Comparison of ENCODE assay signal across 1 cellular context in the genomic region with DNA sequence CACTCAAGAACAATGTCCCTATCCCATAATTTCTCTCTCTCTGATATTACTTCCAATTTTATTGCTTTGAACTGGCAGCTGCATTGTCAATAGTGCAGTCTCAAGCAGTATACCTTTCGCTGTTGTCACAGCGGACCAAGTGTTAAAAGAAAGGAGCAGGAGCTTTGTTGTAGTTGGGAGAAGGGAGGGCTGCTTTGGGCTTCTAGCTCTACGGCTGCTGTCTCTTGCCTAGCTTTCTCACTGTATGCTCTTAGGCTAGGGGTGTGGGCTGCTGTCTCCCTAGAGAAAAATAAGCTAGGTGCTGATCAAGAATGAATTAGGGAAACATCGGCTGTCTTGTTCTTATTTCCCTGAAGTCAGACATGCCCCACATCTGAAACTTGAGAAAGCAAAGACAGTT.
TF ChIP-seq lines count a peak whose summit lies in the region.

No MANE protein-coding gene starts in this region.

TF ChIP-seq in GM23338, 12 proteins besides CTCF, POLR2A, EP300 and RAD21:
- TF ChIP-seq POLR2AphosphoS5 (IDR thresholded peaks at IDR 0.05; ENCODE audit: low read depth) = no peak
- no peak for TF ChIP-seq EZH2 (IDR thresholded peaks at IDR 0.05; ENCODE audit: low read depth, unreplicated experiment)
- no peak for TF ChIP-seq CREB1 (CRISPR knock-in tag; IDR thresholded peaks at IDR 0.05; ENCODE audit: low read depth)
- no peak for TF ChIP-seq REST (IDR thresholded peaks at IDR 0.05; ENCODE audit: unreplicated experiment)
- TF ChIP-seq EZH2phosphoT487 (IDR thresholded peaks at IDR 0.05; ENCODE audit: unreplicated experiment) = no peak
- TF ChIP-seq, protein P1, sequence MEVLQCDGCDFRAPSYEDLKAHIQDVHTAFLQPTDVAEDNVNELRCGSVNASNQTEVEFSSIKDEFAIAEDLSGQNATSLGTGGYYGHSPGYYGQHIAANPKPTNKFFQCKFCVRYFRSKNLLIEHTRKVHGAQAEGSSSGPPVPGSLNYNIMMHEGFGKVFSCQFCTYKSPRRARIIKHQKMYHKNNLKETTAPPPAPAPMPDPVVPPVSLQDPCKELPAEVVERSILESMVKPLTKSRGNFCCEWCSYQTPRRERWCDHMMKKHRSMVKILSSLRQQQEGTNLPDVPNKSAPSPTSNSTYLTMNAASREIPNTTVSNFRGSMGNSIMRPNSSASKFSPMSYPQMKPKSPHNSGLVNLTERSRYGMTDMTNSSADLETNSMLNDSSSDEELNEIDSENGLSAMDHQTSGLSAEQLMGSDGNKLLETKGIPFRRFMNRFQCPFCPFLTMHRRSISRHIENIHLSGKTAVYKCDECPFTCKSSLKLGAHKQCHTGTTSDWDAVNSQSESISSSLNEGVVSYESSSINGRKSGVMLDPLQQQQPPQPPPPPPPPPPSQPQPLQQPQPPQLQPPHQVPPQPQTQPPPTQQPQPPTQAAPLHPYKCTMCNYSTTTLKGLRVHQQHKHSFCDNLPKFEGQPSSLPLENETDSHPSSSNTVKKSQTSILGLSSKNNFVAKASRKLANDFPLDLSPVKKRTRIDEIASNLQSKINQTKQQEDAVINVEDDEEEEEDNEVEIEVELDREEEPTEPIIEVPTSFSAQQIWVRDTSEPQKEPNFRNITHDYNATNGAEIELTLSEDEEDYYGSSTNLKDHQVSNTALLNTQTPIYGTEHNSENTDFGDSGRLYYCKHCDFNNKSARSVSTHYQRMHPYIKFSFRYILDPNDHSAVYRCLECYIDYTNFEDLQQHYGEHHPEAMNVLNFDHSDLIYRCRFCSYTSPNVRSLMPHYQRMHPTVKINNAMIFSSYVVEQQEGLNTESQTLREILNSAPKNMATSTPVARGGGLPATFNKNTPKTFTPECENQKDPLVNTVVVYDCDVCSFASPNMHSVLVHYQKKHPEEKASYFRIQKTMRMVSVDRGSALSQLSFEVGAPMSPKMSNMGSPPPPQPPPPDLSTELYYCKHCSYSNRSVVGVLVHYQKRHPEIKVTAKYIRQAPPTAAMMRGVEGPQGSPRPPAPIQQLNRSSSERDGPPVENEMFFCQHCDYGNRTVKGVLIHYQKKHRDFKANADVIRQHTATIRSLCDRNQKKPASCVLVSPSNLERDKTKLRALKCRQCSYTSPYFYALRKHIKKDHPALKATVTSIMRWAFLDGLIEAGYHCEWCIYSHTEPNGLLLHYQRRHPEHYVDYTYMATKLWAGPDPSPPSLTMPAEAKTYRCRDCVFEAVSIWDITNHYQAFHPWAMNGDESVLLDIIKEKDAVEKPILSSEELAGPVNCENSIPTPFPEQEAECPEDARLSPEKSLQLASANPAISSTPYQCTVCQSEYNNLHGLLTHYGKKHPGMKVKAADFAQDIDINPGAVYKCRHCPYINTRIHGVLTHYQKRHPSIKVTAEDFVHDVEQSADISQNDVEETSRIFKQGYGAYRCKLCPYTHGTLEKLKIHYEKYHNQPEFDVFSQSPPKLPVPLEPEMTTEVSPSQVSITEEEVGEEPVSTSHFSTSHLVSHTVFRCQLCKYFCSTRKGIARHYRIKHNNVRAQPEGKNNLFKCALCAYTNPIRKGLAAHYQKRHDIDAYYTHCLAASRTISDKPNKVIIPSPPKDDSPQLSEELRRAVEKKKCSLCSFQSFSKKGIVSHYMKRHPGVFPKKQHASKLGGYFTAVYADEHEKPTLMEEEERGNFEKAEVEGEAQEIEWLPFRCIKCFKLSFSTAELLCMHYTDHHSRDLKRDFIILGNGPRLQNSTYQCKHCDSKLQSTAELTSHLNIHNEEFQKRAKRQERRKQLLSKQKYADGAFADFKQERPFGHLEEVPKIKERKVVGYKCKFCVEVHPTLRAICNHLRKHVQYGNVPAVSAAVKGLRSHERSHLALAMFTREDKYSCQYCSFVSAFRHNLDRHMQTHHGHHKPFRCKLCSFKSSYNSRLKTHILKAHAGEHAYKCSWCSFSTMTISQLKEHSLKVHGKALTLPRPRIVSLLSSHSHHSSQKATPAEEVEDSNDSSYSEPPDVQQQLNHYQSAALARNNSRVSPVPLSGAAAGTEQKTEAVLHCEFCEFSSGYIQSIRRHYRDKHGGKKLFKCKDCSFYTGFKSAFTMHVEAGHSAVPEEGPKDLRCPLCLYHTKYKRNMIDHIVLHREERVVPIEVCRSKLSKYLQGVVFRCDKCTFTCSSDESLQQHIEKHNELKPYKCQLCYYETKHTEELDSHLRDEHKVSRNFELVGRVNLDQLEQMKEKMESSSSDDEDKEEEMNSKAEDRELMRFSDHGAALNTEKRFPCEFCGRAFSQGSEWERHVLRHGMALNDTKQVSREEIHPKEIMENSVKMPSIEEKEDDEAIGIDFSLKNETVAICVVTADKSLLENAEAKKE (CRISPR knock-in tag; IDR thresholded peaks at IDR 0.05) = no peak
- no peak for TF ChIP-seq ZNF331 (CRISPR knock-in tag; IDR thresholded peaks at IDR 0.05; ENCODE audit: low read depth)
- TF ChIP-seq ZNF114 (CRISPR knock-in tag; IDR thresholded peaks at IDR 0.05) = no peak
- no peak for TF ChIP-seq STAT1 (IDR thresholded peaks at IDR 0.05; ENCODE audit: unreplicated experiment)
- TF ChIP-seq JUNB (IDR thresholded peaks at IDR 0.05; ENCODE audit: unreplicated experiment) = no peak
- TF ChIP-seq, protein P2, sequence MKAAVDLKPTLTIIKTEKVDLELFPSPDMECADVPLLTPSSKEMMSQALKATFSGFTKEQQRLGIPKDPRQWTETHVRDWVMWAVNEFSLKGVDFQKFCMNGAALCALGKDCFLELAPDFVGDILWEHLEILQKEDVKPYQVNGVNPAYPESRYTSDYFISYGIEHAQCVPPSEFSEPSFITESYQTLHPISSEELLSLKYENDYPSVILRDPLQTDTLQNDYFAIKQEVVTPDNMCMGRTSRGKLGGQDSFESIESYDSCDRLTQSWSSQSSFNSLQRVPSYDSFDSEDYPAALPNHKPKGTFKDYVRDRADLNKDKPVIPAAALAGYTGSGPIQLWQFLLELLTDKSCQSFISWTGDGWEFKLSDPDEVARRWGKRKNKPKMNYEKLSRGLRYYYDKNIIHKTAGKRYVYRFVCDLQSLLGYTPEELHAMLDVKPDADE (IDR thresholded peaks at IDR 0.05) = no peak
- TF ChIP-seq NANOG (IDR thresholded peaks at IDR 0.05; ENCODE audit: borderline replicate concordance) = no peak
